Comparison of ENCODE assay signal across 31 cellular contexts in genomic region chr3:126528419-126528799, GRCh38. TPM values are rescaled to one million over a fixed set of nuclear protein-coding genes. Genes with fewer than 3 reads are reported as not detected.
DNase-seq lines count a peak whose midpoint lies in the region; ATAC-seq, FAIRE-seq and TF ChIP-seq lines count a peak whose summit lies in the region.
"Had no signal": no experiment of that assay in that cellular context is flagged by ENCODE, and none has a peak within 500 bp of the region (broad histone marks: within the 10 kb centered on the region; RNA-seq: fewer than 3 reads in every experiment).

No MANE protein-coding gene starts in this region.

- H3K9me3 ChIP-seq in Caco-2: no peaks in the 10 kb centered on the region
- no peaks in the 10 kb centered on the region for H3K9me3 ChIP-seq in body of pancreas
- no peaks in the 10 kb centered on the region for H3K9me3 ChIP-seq in right lobe of liver
- H3K9me3 ChIP-seq: breast epithelium, mucosa of descending colon, pancreas, SJSA1 had no signal

- CTCF ChIA-PET in Caco-2 (lab: Charles Lee): interaction anchor here (1.0 to 1.3 kb wide), 2 partner anchors 9 to 1008 kb away, joined by 3 to 13 read pairs; partner anchors contain the start of gene SNX4

- no TSS peak for BruUV-seq in Caco-2 (replicated peaks; lab: Mats Ljungman, UMichigan)

- no peaks in the 10 kb centered on the region for H3K9me3 Mint-ChIP-seq in Caco-2 (ENCODE audit: unreplicated experiment)
- no peaks in the 10 kb centered on the region for H3K9me3 Mint-ChIP-seq in type B pancreatic cell
- H3K9me3 Mint-ChIP-seq: activated T-helper 2 cell treated with anti-CD3 and anti-CD28 coated beads, Interferon-gamma antibody, Interleukin-2, Interleukin-4, amounts not matched to agents 10 μg/mL and 5 μg/mL and 100 μg/mL, durations not matched to agents 14 hours and 24 hours and 36 hours; nephron progenitor cell; stimulated activated naive CD8-positive, alpha-beta T cell treated with anti-CD3 and anti-CD28 coated beads, Interleukin-15, amount 100 ng/mL, for 72 hours; T-cell had no signal

- no peak for TF ChIP-seq CTCF in Caco-2 (IDR thresholded peaks at IDR 0.05; ENCODE audit: insufficient read depth in 1 of 2, low read depth in 1 of 2, low read length in 1 of 2, severe bottlenecking in 1 of 2, unreplicated experiment in 1 of 2)
- no peak for TF ChIP-seq CTCF in body of pancreas (IDR thresholded peaks at IDR 0.05)
- no peak for TF ChIP-seq CTCF in right lobe of liver (IDR thresholded peaks at IDR 0.05)
- no peak for TF ChIP-seq CTCF in type B pancreatic cell (conservative IDR thresholded peaks at IDR 0.05)

- FAIRE-seq in frontal cortex (lab: Jason Lieb, UNC): no peak
- FAIRE-seq: islet of Langerhans, pancreas had no signal

- H3K36me3 Mint-ChIP-seq in Caco-2 (ENCODE audit: insufficient read depth, unreplicated experiment) (no peaks in the 10 kb centered on the region), type B pancreatic cell (no peaks in the 10 kb centered on the region)
- H3K36me3 Mint-ChIP-seq: T-cell had no signal

- intact Hi-C loops in Caco-2 (cut with micrococcal nuclease; ENCODE audit: unreplicated experiment): loop anchor here (2.0 to 10.0 kb wide), 2 partner anchors 18 to 126 kb away; partner anchors contain the start of gene TXNRD3
- intact Hi-C loops in body of pancreas (cut with DNase I): loop anchor here (10.0 kb wide), 1 partner anchor 926 kb away; no protein-coding TSS in a partner anchor
- intact Hi-C loops in right lobe of liver (cut with DNase I): no loop called here
- intact Hi-C loops in head of caudate nucleus (cut with DNase I): no loop called here

- H3K27ac ChIP-seq in body of pancreas (peak overlapping the region in 3 of 4 donors; percentile 36 to 51 (median 42)), right lobe of liver (peak overlapping the region; percentile 57 to 88 (median 81))
- H3K27ac ChIP-seq: breast epithelium, GM23248, SJSA1 had no signal

- H3K27me3 Mint-ChIP-seq in Caco-2 (ENCODE audit: insufficient read depth, unreplicated experiment) (no peaks in the 10 kb centered on the region), type B pancreatic cell (peaks cover 46% of the 10 kb centered on the region)

- H3K36me3 ChIP-seq in Caco-2 (ENCODE audit: control insufficient read depth, insufficient read depth, low read length) (peaks cover 4% of the 10 kb centered on the region), body of pancreas (replicated peaks in 1 of 2; ENCODE audit: insufficient read depth in 1 of 2, low read depth in 2 of 2) (no peaks in the 10 kb centered on the region), right lobe of liver (no peaks in the 10 kb centered on the region)
- H3K36me3 ChIP-seq: breast epithelium, pancreas, SJSA1 had no signal

- peaks cover 24% of the 10 kb centered on the region for H3K4me1 Mint-ChIP-seq in Caco-2 (ENCODE audit: low read depth, unreplicated experiment)
- peaks cover 10% of the 10 kb centered on the region for H3K4me1 Mint-ChIP-seq in type B pancreatic cell (ENCODE audit: unreplicated experiment)
- H3K4me1 Mint-ChIP-seq: stimulated activated naive CD8-positive, alpha-beta T cell treated with anti-CD3 and anti-CD28 coated beads, Interleukin-15, amount 100 ng/mL, for 72 hours; T-cell had no signal

- H3K27ac Mint-ChIP-seq in Caco-2 (ENCODE audit: unreplicated experiment): peak overlapping the region; percentile 57
- peak overlapping the region; percentile 11 for H3K27ac Mint-ChIP-seq in type B pancreatic cell
- H3K27ac Mint-ChIP-seq: activated T-helper 2 cell treated with anti-CD3 and anti-CD28 coated beads, Interferon-gamma antibody, Interleukin-2, Interleukin-4, amounts not matched to agents 10 μg/mL and 5 μg/mL and 100 μg/mL, durations not matched to agents 14 hours and 24 hours and 36 hours; nephron progenitor cell; T-cell had no signal

- no peak for DNase-seq in Caco-2
- DNase-seq in body of pancreas: no peak
- DNase-seq in right lobe of liver: peak in 2 of 3 donors; percentile 17 to 31
- DNase-seq in type B pancreatic cell (ENCODE audit: extremely low spot score, unreplicated experiment): no peak
- no peak for DNase-seq in NCI-H446 treated with DMSO at 0.1 percent for 48 hours (lab: John Stamatoyannopoulos, UW)
- no peak for DNase-seq in frontal cortex (ENCODE audit: low spot score in 2 of 2)
- no peak for DNase-seq in head of caudate nucleus
- DNase-seq: activated CD4-positive, alpha-beta T cell treated with anti-CD3 and anti-CD28 coated beads for 48 hours; activated naive CD4-positive, alpha-beta T cell treated with anti-CD3 and anti-CD28 coated beads, Interleukin-2, amount 50 U/mL, for 16 hours; amygdala; C1 segment of cervical spinal cord; DMS79 treated with DMSO at 0.1 percent for 48 hours; GDM1; NCI-H2107; NCI-H345; NCI-H748 treated with DMSO at 0.1 percent for 48 hours; nephron progenitor cell; retina; stimulated activated CD4-positive, alpha-beta T cell treated with anti-CD3 and anti-CD28 coated beads, Interleukin-2, amount 100 ng/mL, for 48 hours; stimulated activated naive CD8-positive, alpha-beta T cell treated with anti-CD3 and anti-CD28 coated beads, Interleukin-15, amount 100 ng/mL, for 72 hours; T-cell had no signal

- ATAC-seq in body of pancreas (no peak), right lobe of liver (no peak)
- ATAC-seq: stimulated activated naive CD8-positive, alpha-beta T cell treated with anti-CD3 and anti-CD28 coated beads, Interleukin-15, amount 100 ng/mL, for 72 hours had no signal

- H3K4me3 Mint-ChIP-seq in Caco-2 (ENCODE audit: unreplicated experiment) (no peak overlapping the region), type B pancreatic cell (no peak overlapping the region)
- H3K4me3 Mint-ChIP-seq: nephron progenitor cell; stimulated activated naive CD8-positive, alpha-beta T cell treated with anti-CD3 and anti-CD28 coated beads, Interleukin-15, amount 100 ng/mL, for 72 hours; T-cell had no signal

- peaks cover 39% of the 10 kb centered on the region for H3K4me1 ChIP-seq in Caco-2
- H3K4me1 ChIP-seq in body of pancreas: peaks cover 29% of the 10 kb centered on the region
- peaks cover 0 to 47% (median 22%) of the 10 kb centered on the region in 4 donors for H3K4me1 ChIP-seq in right lobe of liver

- H3K4me3 ChIP-seq in Caco-2 (ENCODE audit: low read depth, low read length) (no peak overlapping the region), body of pancreas (no peak overlapping the region), right lobe of liver (no peak overlapping the region)
- H3K4me3 ChIP-seq: breast epithelium, GM23248, lung, mucosa of descending colon, pancreas, SJSA1 had no signal

- no peak for TF ChIP-seq POLR2A in body of pancreas (IDR thresholded peaks at IDR 0.05)
- TF ChIP-seq POLR2A in right lobe of liver (IDR thresholded peaks at IDR 0.05): no peak

- H3K27me3 ChIP-seq in Caco-2 (replicated peaks; ENCODE audit: control insufficient read depth, insufficient read depth, low read length) (no peaks in the 10 kb centered on the region), body of pancreas (no peaks in the 10 kb centered on the region), right lobe of liver (no peaks in the 10 kb centered on the region)
- H3K27me3 ChIP-seq: pancreas had no signal

- WGBS in body of pancreas, 2 donors: 71 to 85% methylated on average over 5 of the region's 5 CpGs
- WGBS in right lobe of liver (ENCODE audit: insufficient coverage, low coverage, low lambda C conversion rate, missing lambda C conversion rate): 36% methylated on average over 5 of the region's 5 CpGs

- POLR2A ChIA-PET in Caco-2 (lab: Charles Lee): interaction anchor here (1.0 kb wide), 2 partner anchors 9 to 54 kb away, joined by 3 to 4 read pairs; no protein-coding TSS in a partner anchor

RNA-seq across cellular contexts. Expression of gene CHST13, which starts 4.5 kb away (rescaled TPM):
- total RNA-seq in Caco-2 (2022) (17.0 and 25.3 TPM in 2 replicates), body of pancreas (1 to 10 TPM in 1 of 2 donors, not detected in 1; 2.3 TPM), right lobe of liver (10 to 100 TPM; 23.5 to 48.9 (median 28.2) TPM), type B pancreatic cell (ENCODE audit: low replicate concordance) (0.31 and 0.67 TPM in 2 replicates), frontal cortex (under 0.01 TPM)
- total RNA-seq: activated T-helper 2 cell treated with anti-CD3 and anti-CD28 coated beads, Interferon-gamma antibody, Interleukin-2, Interleukin-4, amounts not matched to agents 10 μg/mL and 5 μg/mL and 100 μg/mL, durations not matched to agents 14 hours and 24 hours and 36 hours; GM23248; LHCN-M2; RPMI7951; SJSA1 had no signal

RNA-seq across cellular contexts. Expression of gene UROC1, which starts 10.8 kb away (rescaled TPM):
- total RNA-seq in Caco-2 (2022): not detected in 2 replicates
- total RNA-seq in body of pancreas: not detected
- total RNA-seq in right lobe of liver: 100 to 1,000 TPM in 1 of 6 experiments, 10 to 100 TPM in 5; 15.1 to 101 (median 55.8) TPM
- not detected in 2 replicates for total RNA-seq in type B pancreatic cell (ENCODE audit: low replicate concordance)
- not detected for total RNA-seq in frontal cortex
- total RNA-seq: activated T-helper 2 cell treated with anti-CD3 and anti-CD28 coated beads, Interferon-gamma antibody, Interleukin-2, Interleukin-4, amounts not matched to agents 10 μg/mL and 5 μg/mL and 100 μg/mL, durations not matched to agents 14 hours and 24 hours and 36 hours; breast epithelium; GM23248; LHCN-M2; mucosa of descending colon; pancreas; RPMI7951; SJSA1 had no signal

RNA-seq across cellular contexts. Expression of gene C3orf22, which starts 30.3 kb away (rescaled TPM):
- not detected in 2 replicates for total RNA-seq in Caco-2 (2022)
- total RNA-seq in body of pancreas: not detected
- total RNA-seq in right lobe of liver: not detected
- total RNA-seq in type B pancreatic cell (ENCODE audit: low replicate concordance): not detected in 2 replicates
- total RNA-seq in frontal cortex: not detected
- total RNA-seq: activated T-helper 2 cell treated with anti-CD3 and anti-CD28 coated beads, Interferon-gamma antibody, Interleukin-2, Interleukin-4, amounts not matched to agents 10 μg/mL and 5 μg/mL and 100 μg/mL, durations not matched to agents 14 hours and 24 hours and 36 hours; breast epithelium; GM23248; LHCN-M2; mucosa of descending colon; pancreas; RPMI7951; SJSA1; T-cell had no signal

RNA-seq across cellular contexts. Expression of gene ZXDC, which starts 52.7 kb away (rescaled TPM):
- total RNA-seq in Caco-2 (2022): 28.1 and 28.7 TPM in 2 replicates
- 10 to 100 TPM; 33.9 to 39.4 TPM for total RNA-seq in body of pancreas
- total RNA-seq in right lobe of liver: 10 to 100 TPM; 16.4 to 30.2 (median 24.0) TPM
- 29.0 and 30.0 TPM in 2 replicates for total RNA-seq in type B pancreatic cell (ENCODE audit: low replicate concordance)
- total RNA-seq in frontal cortex: 36.3 TPM

Comparison
In these comparisons a context has a peak if more than half of its experiments do, and no peak if none do; other contexts are left out.
1. DNase-seq: peak in right lobe of liver (2 of 3); none in Caco-2 (0 of 2), body of pancreas (0 of 4), type B pancreatic cell (single experiment), NCI-H446 treated with DMSO at 0.1 percent for 48 hours (single experiment), frontal cortex (0 of 2) and head of caudate nucleus (0 of 42).
2. RNA of gene UROC1, which starts 10.8 kb away (total RNA-seq): 15.1 to 101 TPM in right lobe of liver; not detected in type B pancreatic cell, not detected in Caco-2, not detected in body of pancreas and not detected in frontal cortex (single experiment); every median in the first group is over 10 times any median in the second.
3. intact Hi-C loops: an anchor here in Caco-2 (2.0 to 10.0 kb wide) and body of pancreas (10.0 kb wide); none called in right lobe of liver and head of caudate nucleus.